8 cellular contexts compared by ENCODE assay signal in genomic region chr19:43524922-43525835, GRCh38. TPM values are rescaled to one million over a fixed set of nuclear protein-coding genes. Genes with fewer than 3 reads are reported as not detected.
DNase-seq lines count a peak whose midpoint lies in the region; ATAC-seq and TF ChIP-seq lines count a peak whose summit lies in the region.

No MANE protein-coding gene starts in this region.

- peak; percentile 47 for DNase-seq in AG10803 (ENCODE audit: low read depth)
- DNase-seq in SIG-M5 (lab: John Stamatoyannopoulos, UW), result peak; percentile 31
- DNase-seq in caudate nucleus (lab: John Stamatoyannopoulos, UW), result peak in 29 of 61 donors; percentile 6 to 68 (median 17)
- no peak for DNase-seq in kidney epithelial cell (ENCODE audit: low read depth)
- no peak for DNase-seq in spleen
- DNase-seq in dedifferentiated amniotic fluid mesenchymal stem cell (ENCODE audit: extremely low spot score), result no peak
- no peak for DNase-seq in NCI-H510A (lab: John Stamatoyannopoulos, UW)

- 5 to 9% (median 7%) methylated on average over 12 of the region's 12 CpGs for WGBS in spleen, 5 donors

- intact Hi-C loops in spleen (cut with DNase I; ENCODE audit: low total_unique reads), result no loop called here

- H3K27me3 ChIP-seq in kidney epithelial cell (ENCODE audit: control insufficient read depth, insufficient read depth, low read length), result no peaks in the 10 kb centered on the region
- H3K27me3 ChIP-seq in spleen (replicated peaks in 1 of 7), result no peaks in the 10 kb centered on the region

- peak overlapping the region; percentile 83 for H3K4me3 ChIP-seq in AG10803 (ENCODE audit: low read length)
- H3K4me3 ChIP-seq in kidney epithelial cell (ENCODE audit: low read depth, low read length), result peak overlapping the region; percentile 91
- H3K4me3 ChIP-seq in spleen, result peak overlapping the region; percentile 72 to 91 (median 84)

- ATAC-seq in GM21723 (IDR thresholded peaks at IDR 0.05; ENCODE audit: unreplicated experiment), result peak; percentile 40

- H3K4me1 ChIP-seq in spleen, result peaks cover 21 to 80% (median 44%) of the 10 kb centered on the region in 6 donors

- no peak for TF ChIP-seq POLR2A in spleen (IDR thresholded peaks at IDR 0.05)

- H3K36me3 ChIP-seq in kidney epithelial cell (ENCODE audit: control insufficient read depth, insufficient read depth, low read length) (no peaks in the 10 kb centered on the region), spleen (peaks cover 0 to 24% (median 0%) of the 10 kb centered on the region in 6 donors)

- H3K27ac ChIP-seq in caudate nucleus (ENCODE audit: low read depth, low read length) (peak overlapping the region; percentile 28), spleen (peak overlapping the region; percentile 49 to 90 (median 85))

- no peaks in the 10 kb centered on the region for H3K9me3 ChIP-seq in spleen

- TF ChIP-seq CTCF in AG10803 (conservative IDR thresholded peaks at IDR 0.05; ENCODE audit: low read length) (no peak), kidney epithelial cell (IDR thresholded peaks at IDR 0.05; ENCODE audit: insufficient read depth, low read length, poor library complexity, severe bottlenecking) (no peak), spleen (IDR thresholded peaks at IDR 0.05 in 8 of 11, conservative IDR thresholded peaks at IDR 0.05 in 3 of 11) (no peak)

RNA-seq across cellular contexts. Expression of gene ETHE1, which starts 1.8 kb away (rescaled TPM):
- total RNA-seq in kidney epithelial cell, result 77.8 and 80.4 TPM in 2 replicates
- 10 to 100 TPM; 25.3 to 53.4 (median 34.6) TPM for total RNA-seq in spleen
- 10 to 100 TPM; 20.2 to 42.8 (median 35.3) TPM for polyA plus RNA-seq in spleen

RNA-seq across cellular contexts. Expression of gene ZNF575, which starts 7.8 kb away (rescaled TPM):
- total RNA-seq in kidney epithelial cell, result not detected in 2 replicates
- total RNA-seq in spleen, result 1 to 10 TPM in 5 of 7 donors, not detected in 2; 1.0 to 4.3 (median 2.4) TPM
- polyA plus RNA-seq in spleen, result 1 to 10 TPM in 1 of 3 donors, under 1 TPM in 2; 0.82 to 1.9 (median 0.87) TPM

RNA-seq across cellular contexts. Expression of gene PHLDB3, which starts 20.6 kb away (rescaled TPM):
- 15.8 and 23.0 TPM in 2 replicates for total RNA-seq in kidney epithelial cell
- total RNA-seq in spleen, result 10 to 100 TPM in 5 of 7 donors, 1 to 10 TPM in 2; 8.0 to 23.0 (median 14.8) TPM
- polyA plus RNA-seq in spleen, result 10 to 100 TPM; 10.4 to 22.8 (median 17.4) TPM

RNA-seq across cellular contexts. Expression of gene XRCC1, which starts 50.1 kb away (rescaled TPM):
- total RNA-seq in kidney epithelial cell, result 32.9 and 38.1 TPM in 2 replicates
- 10 to 100 TPM; 23.6 to 32.0 (median 26.0) TPM for total RNA-seq in spleen
- 10 to 100 TPM; 16.0 to 19.0 (median 16.4) TPM for polyA plus RNA-seq in spleen

RNA-seq across cellular contexts. Expression of gene PINLYP, which starts 50.4 kb away (rescaled TPM):
- total RNA-seq in kidney epithelial cell (3.1 and 5.8 TPM in 2 replicates), spleen (1 to 10 TPM; 2.0 to 8.7 (median 4.3) TPM)
- polyA plus RNA-seq in spleen, result 10 to 100 TPM in 1 of 3 donors, 1 to 10 TPM in 2; 6.9 to 10.5 (median 9.6) TPM

Comparison
In these comparisons a context has a peak if more than half of its experiments do, and no peak if none do; other contexts are left out.
1. DNase-seq: peak in AG10803 (single experiment) and SIG-M5 (single experiment); none in kidney epithelial cell (single experiment), spleen (single experiment), dedifferentiated amniotic fluid mesenchymal stem cell (single experiment) and NCI-H510A (single experiment).
2. Peak in every context shown above with its lines, with median percentiles within 50 percentile points of each other: H3K4me3 ChIP-seq.